Comparison of ENCODE assay signal across 9 cellular contexts in the genomic region with DNA sequence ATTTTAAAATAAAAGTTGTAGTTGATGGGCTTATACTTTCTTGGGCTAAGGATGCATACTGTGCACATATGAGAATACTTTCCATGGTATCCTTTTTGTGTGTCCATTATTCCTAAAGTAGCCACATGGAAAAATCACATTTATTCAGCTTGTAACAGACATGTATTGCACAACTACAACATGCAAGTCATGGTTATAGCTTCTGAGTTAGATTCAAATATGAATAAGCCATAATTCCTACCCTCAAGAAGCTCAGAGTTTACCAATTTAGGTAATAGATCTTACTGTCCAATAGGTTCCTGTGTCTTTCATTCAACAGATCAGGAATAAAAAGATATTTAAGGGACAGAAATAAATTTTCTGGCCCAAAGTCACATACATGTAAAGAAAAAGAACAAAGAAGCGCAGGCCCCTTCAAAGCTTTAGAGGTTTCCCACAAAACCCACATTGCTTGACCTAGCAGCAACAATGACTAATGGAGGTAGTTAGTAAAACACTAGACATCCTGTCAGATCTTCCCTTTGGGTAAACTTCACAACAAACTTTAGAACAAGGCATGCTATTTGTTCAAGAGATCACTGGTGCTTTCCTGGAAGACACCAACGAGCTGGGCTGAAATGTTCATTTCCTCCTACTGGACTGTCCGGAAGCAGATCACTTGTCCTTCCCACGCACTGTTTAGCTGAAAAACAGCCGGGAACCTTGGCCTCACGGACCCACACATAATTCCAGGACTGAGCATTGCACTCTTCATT.
A peak's percentile ranks its signal among the peaks of the same experiment; 100 is the strongest.
DNase-seq lines count a peak whose midpoint lies in the region; ATAC-seq, FAIRE-seq and TF ChIP-seq lines count a peak whose summit lies in the region.
"Had no signal": no experiment of that assay in that cellular context is flagged by ENCODE, and none has a peak within 500 bp of the region (broad histone marks: within the 10 kb centered on the region; RNA-seq: fewer than 3 reads in every experiment).

No MANE protein-coding gene starts in this region.

- H3K4me1 ChIP-seq in BLaER1 treated with 17β-estradiol and CSF1 and Interleukin-3, amounts not matched to agents 10 nM and 100 nM: peaks cover 28 to 61% (median 40%) of the 10 kb centered on the region in 10 experiments
- H3K4me1 ChIP-seq in endothelial cell of umbilical vein (ENCODE audit: control insufficient read depth, extremely low read depth, insufficient read depth, low read length): peaks cover 25% of the 10 kb centered on the region
- H3K4me1 ChIP-seq in uterus: peaks cover 0 to 6% of the 10 kb centered on the region in 2 donors

- no peaks in the 10 kb centered on the region for H3K36me3 ChIP-seq in BLaER1 treated with 17β-estradiol and CSF1 and Interleukin-3, amounts not matched to agents 10 nM and 100 nM
- H3K36me3 ChIP-seq in endothelial cell of umbilical vein (ENCODE audit: control insufficient read depth in 2 of 2, extremely low read depth in 1 of 2, insufficient read depth in 2 of 2, low read length in 2 of 2) (no peaks in the 10 kb centered on the region), uterus (no peaks in the 10 kb centered on the region)
- H3K36me3 ChIP-seq: neutrophil had no signal

- DNase-seq in endothelial cell of umbilical vein (ENCODE audit: low read depth, low spot score): peak; percentile 31
- no peak for DNase-seq in uterus
- no peak for DNase-seq in substantia nigra (lab: John Stamatoyannopoulos, UW)
- DNase-seq in COLO668 (lab: John Stamatoyannopoulos, UW; ENCODE audit: unreplicated experiment): no peak
- DNase-seq in LoVo (ENCODE audit: low spot score): no peak

- H3K9me3 ChIP-seq in BLaER1 treated with 17β-estradiol and CSF1 and Interleukin-3, amounts not matched to agents 10 nM and 100 nM (replicated peaks in 1 of 11): no peaks in the 10 kb centered on the region
- H3K9me3 ChIP-seq in endothelial cell of umbilical vein (replicated peaks; ENCODE audit: control insufficient read depth, insufficient read depth, low read length): no peaks in the 10 kb centered on the region
- H3K9me3 ChIP-seq in uterus: no peaks in the 10 kb centered on the region
- H3K9me3 ChIP-seq: neutrophil had no signal

- no peak for FAIRE-seq in endothelial cell of umbilical vein (lab: Jason Lieb, UNC)

- H3K4me2 ChIP-seq in BLaER1 treated with 17β-estradiol and CSF1 and Interleukin-3, amounts not matched to agents 10 nM and 100 nM: peak overlapping the region in 10 of 11 experiments; percentile 9 to 57 (median 33); a peak in 16 of 22 replicates
- no peak overlapping the region for H3K4me2 ChIP-seq in endothelial cell of umbilical vein (ENCODE audit: insufficient read depth, low read length)

- intact Hi-C loops in endothelial cell of umbilical vein (cut with micrococcal nuclease): loop anchor here (5.0 kb wide), 1 partner anchor 93 kb away; no protein-coding TSS in a partner anchor
- intact Hi-C loops in uterus (cut with DNase I; ENCODE audit: low total_unique reads): no loop called here

- TF ChIP-seq POLR2A in endothelial cell of umbilical vein (IDR thresholded peaks at IDR 0.05; ENCODE audit: low read depth, low read length) (no peak), uterus (IDR thresholded peaks at IDR 0.05) (no peak)

- no peak for TF ChIP-seq CTCF in endothelial cell of umbilical vein (IDR thresholded peaks at IDR 0.05; ENCODE audit: extremely low read depth in 1 of 2, insufficient read depth in 1 of 2, low read depth in 1 of 2, low read length in 2 of 2)
- no peak for TF ChIP-seq CTCF in uterus (IDR thresholded peaks at IDR 0.05)

- dilution Hi-C loops in endothelial cell of umbilical vein (cut with MboI; ENCODE audit: extremely low pct_ligation_motif_present, low sequenced_read_pairs): no loop called here

- H3K27me3 ChIP-seq in BLaER1 treated with 17β-estradiol and CSF1 and Interleukin-3, amounts not matched to agents 10 nM and 100 nM: no peaks in the 10 kb centered on the region
- no peaks in the 10 kb centered on the region for H3K27me3 ChIP-seq in endothelial cell of umbilical vein (ENCODE audit: control insufficient read depth in 2 of 2, insufficient read depth in 2 of 2, low read length in 2 of 2)
- no peaks in the 10 kb centered on the region for H3K27me3 ChIP-seq in uterus
- H3K27me3 ChIP-seq: neutrophil had no signal

- H3K79me2 ChIP-seq in endothelial cell of umbilical vein (ENCODE audit: control insufficient read depth, insufficient read depth, low read length): no peaks in the 10 kb centered on the region

- H2AFZ ChIP-seq in endothelial cell of umbilical vein (ENCODE audit: low read depth, low read length): no peak overlapping the region

- no TSS peak for BruUV-seq in endothelial cell of umbilical vein (replicated peaks; lab: Mats Ljungman, UMichigan)

- no peaks in the 10 kb centered on the region for H3K9me1 ChIP-seq in endothelial cell of umbilical vein (replicated peaks; ENCODE audit: control insufficient read depth, extremely low read depth, insufficient read depth, low read length)

- POLR2A ChIA-PET in endothelial cell of umbilical vein (lab: Charles Lee): no interaction called here

- no peak overlapping the region for H3K4me3 ChIP-seq in BLaER1 treated with 17β-estradiol and CSF1 and Interleukin-3, amounts not matched to agents 10 nM and 100 nM
- no peak overlapping the region for H3K4me3 ChIP-seq in endothelial cell of umbilical vein (replicated peaks in 1 of 3; ENCODE audit: insufficient read depth in 1 of 3, low read depth in 1 of 3, low read length in 3 of 3)
- H3K4me3 ChIP-seq in uterus: no peak overlapping the region

- CTCF ChIA-PET in endothelial cell of umbilical vein (lab: Charles Lee): interaction anchor here (1.1 to 1.7 kb wide), 2 partner anchors 19 to 206 kb away, joined by 4 to 6 read pairs; no protein-coding TSS in a partner anchor

- ATAC-seq in GM19397 (IDR thresholded peaks at IDR 0.05; ENCODE audit: unreplicated experiment) (peak; percentile 73), HG03571 (IDR thresholded peaks at IDR 0.05; ENCODE audit: unreplicated experiment) (peak; percentile 68)

- H3K27ac ChIP-seq in BLaER1 treated with 17β-estradiol and CSF1 and Interleukin-3, amounts not matched to agents 10 nM and 100 nM: no peak overlapping the region
- no peak overlapping the region for H3K27ac ChIP-seq in endothelial cell of umbilical vein (ENCODE audit: insufficient read depth, low read depth, low read length)
- peak overlapping the region; percentile 23 to 74 for H3K27ac ChIP-seq in uterus
- no peak overlapping the region for H3K27ac ChIP-seq in substantia nigra (ENCODE audit: low read depth, low read length, poor library complexity, severe bottlenecking)
- H3K27ac ChIP-seq: neutrophil had no signal

- no peaks in the 10 kb centered on the region for H4K20me1 ChIP-seq in BLaER1 treated with 17β-estradiol and CSF1 and Interleukin-3, amounts not matched to agents 10 nM and 100 nM
- no peaks in the 10 kb centered on the region for H4K20me1 ChIP-seq in endothelial cell of umbilical vein (replicated peaks; ENCODE audit: control insufficient read depth, extremely low read depth, insufficient read depth, low read length)

- H3K9ac ChIP-seq in BLaER1 treated with 17β-estradiol and CSF1 and Interleukin-3, amounts not matched to agents 10 nM and 100 nM: no peak overlapping the region
- H3K9ac ChIP-seq in endothelial cell of umbilical vein (replicated peaks; ENCODE audit: extremely low read depth, insufficient read depth, low read length): no peak overlapping the region

TF ChIP-seq in endothelial cell of umbilical vein, 7 proteins besides CTCF, POLR2A, EP300 and RAD21:
- TF ChIP-seq FOS (IDR thresholded peaks at IDR 0.05; ENCODE audit: borderline replicate concordance, insufficient read depth, low read length) (no peak), POLR2AphosphoS5 (IDR thresholded peaks at IDR 0.05; ENCODE audit: insufficient read depth, low read depth, low read length) (no peak), GATA2 (IDR thresholded peaks at IDR 0.05; ENCODE audit: insufficient read depth, insufficient read length, low read depth, low read length) (no peak), EZH2 (IDR thresholded peaks at IDR 0.05; ENCODE audit: borderline replicate concordance, low read depth, low read length, severe bottlenecking) (no peak)
- TF ChIP-seq, protein P1, sequence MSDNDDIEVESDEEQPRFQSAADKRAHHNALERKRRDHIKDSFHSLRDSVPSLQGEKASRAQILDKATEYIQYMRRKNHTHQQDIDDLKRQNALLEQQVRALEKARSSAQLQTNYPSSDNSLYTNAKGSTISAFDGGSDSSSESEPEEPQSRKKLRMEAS (IDR thresholded peaks at IDR 0.05; ENCODE audit: insufficient read depth, insufficient read length): no peak

Comparison
In these comparisons a context has a peak if more than half of its experiments do, and no peak if none do; other contexts are left out.
1. H3K27ac ChIP-seq: peak in uterus (2 of 2); none in BLaER1 treated with 17β-estradiol and CSF1 and Interleukin-3, amounts not matched to agents 10 nM and 100 nM (0 of 11), endothelial cell of umbilical vein (single experiment) and substantia nigra (single experiment).